Comparison of ENCODE assay signal across 1 cellular context in the genomic region with DNA sequence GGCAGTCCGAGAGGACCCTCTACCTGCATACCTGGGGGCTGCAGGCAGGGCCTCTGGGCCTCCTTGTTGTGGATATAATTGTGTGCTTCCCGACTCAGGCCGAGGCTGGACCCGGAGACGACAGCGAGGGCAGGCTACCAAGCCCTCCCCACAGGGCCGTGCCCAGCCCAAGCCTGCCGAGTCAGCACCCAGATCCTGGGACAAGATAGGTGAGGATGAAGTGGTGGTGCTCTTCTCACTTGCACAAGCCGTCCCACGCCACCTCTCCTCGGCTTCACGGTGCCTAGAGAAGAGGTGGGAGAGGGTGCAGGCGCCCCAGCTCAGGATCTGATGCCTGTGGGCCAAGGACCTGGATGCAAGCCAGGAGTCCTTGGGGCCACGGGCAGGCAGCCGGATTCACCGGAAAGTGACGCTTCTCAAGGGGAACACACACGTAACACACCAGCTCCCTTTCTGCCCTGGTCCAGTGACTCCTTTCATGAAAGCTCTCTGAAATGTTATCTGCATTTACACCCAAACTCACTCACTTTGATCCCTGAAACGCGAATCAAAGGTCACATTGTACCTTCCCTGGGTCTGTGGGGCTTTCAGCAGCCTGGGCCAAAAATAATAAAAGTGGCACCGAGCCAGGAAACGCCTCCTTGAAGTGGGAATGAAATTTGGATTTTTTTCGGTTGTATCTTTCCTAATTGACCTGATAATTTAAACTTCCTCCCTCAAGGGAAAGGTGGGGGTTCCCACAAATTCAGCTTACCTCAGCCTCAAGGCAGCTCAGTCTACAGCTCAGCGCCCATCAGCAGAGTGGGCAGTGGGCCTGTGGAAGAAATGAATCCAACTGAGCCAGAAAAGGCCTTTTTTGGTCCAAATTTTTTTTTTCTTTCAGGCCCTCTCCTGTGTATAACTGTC.
TF ChIP-seq lines count a peak whose summit lies in the region.

No MANE protein-coding gene starts in this region.

TF ChIP-seq in K562, 482 proteins besides CTCF, POLR2A, EP300 and RAD21 (continues in another document):
- TF ChIP-seq SRF (CRISPR knock-in tag; IDR thresholded peaks at IDR 0.05) (peak in 1 of 2 experiments; percentile 66; a peak in 1 of 4 replicates), ZZZ3 (IDR thresholded peaks at IDR 0.05) (no peak), PURB (CRISPR knock-in tag; IDR thresholded peaks at IDR 0.05; ENCODE audit: low read depth) (no peak), ZNF24 (IDR thresholded peaks at IDR 0.05) (no peak), TSC22D4 (tag; IDR thresholded peaks at IDR 0.05) (no peak), CEBPG (CRISPR knock-in tag; IDR thresholded peaks at IDR 0.05) (no peak), CEBPG (tag; conservative IDR thresholded peaks at IDR 0.05 in 1 of 2, IDR thresholded peaks at IDR 0.05 in 1 of 2) (no peak), ZNF75A (CRISPR knock-in tag; IDR thresholded peaks at IDR 0.05) (peak; percentile 69; the same call in 1 of the 2 replicates), COPS2 (conservative IDR thresholded peaks at IDR 0.05) (no peak), ILK (tag; IDR thresholded peaks at IDR 0.05; ENCODE audit: borderline replicate concordance, low read depth) (no peak), ZFP1 (CRISPR knock-in tag; IDR thresholded peaks at IDR 0.05) (peak; percentile 68; the same call in 1 of the 2 replicates), MIER1 (IDR thresholded peaks at IDR 0.05; ENCODE audit: low read depth) (no peak), ELF4 (CRISPR knock-in tag; IDR thresholded peaks at IDR 0.05) (no peak; the same call in none of the 2 replicates), ZFP36 (IDR thresholded peaks at IDR 0.05; ENCODE audit: low read depth, low read length, partially characterized antibody) (no peak), EP400 (IDR thresholded peaks at IDR 0.05) (no peak), PHB2 (IDR thresholded peaks at IDR 0.05; ENCODE audit: low read depth) (no peak), RFX7 (CRISPR knock-in tag; IDR thresholded peaks at IDR 0.05) (no peak), NFATC3 (IDR thresholded peaks at IDR 0.05) (no peak), FOXJ3 (CRISPR knock-in tag; IDR thresholded peaks at IDR 0.05) (no peak), GATAD2B (IDR thresholded peaks at IDR 0.05; ENCODE audit: borderline replicate concordance) (no peak), ZSCAN29 (IDR thresholded peaks at IDR 0.05) (no peak), BRF1 (IDR thresholded peaks at IDR 0.05; ENCODE audit: borderline replicate concordance, extremely low read depth, insufficient read length) (no peak), ATF1 (CRISPR knock-in tag; IDR thresholded peaks at IDR 0.05) (no peak), ATF1 (tag; IDR thresholded peaks at IDR 0.05) (no peak), CBFA2T3 (IDR thresholded peaks at IDR 0.05) (no peak), ZNF384 (IDR thresholded peaks at IDR 0.05; ENCODE audit: low read depth, low read length) (0 out of 2 replicates have a peak, but pooled peaks have one; percentile 38), CHD1 (IDR thresholded peaks at IDR 0.05; ENCODE audit: low read length) (peak; percentile 99), ZC3H4 (CRISPR knock-in tag; IDR thresholded peaks at IDR 0.05; ENCODE audit: borderline replicate concordance) (no peak)
- TF ChIP-seq, protein P1, sequence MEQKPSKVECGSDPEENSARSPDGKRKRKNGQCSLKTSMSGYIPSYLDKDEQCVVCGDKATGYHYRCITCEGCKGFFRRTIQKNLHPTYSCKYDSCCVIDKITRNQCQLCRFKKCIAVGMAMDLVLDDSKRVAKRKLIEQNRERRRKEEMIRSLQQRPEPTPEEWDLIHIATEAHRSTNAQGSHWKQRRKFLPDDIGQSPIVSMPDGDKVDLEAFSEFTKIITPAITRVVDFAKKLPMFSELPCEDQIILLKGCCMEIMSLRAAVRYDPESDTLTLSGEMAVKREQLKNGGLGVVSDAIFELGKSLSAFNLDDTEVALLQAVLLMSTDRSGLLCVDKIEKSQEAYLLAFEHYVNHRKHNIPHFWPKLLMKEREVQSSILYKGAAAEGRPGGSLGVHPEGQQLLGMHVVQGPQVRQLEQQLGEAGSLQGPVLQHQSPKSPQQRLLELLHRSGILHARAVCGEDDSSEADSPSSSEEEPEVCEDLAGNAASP (IDR thresholded peaks at IDR 0.05): no peak
- TF ChIP-seq, protein P2, sequence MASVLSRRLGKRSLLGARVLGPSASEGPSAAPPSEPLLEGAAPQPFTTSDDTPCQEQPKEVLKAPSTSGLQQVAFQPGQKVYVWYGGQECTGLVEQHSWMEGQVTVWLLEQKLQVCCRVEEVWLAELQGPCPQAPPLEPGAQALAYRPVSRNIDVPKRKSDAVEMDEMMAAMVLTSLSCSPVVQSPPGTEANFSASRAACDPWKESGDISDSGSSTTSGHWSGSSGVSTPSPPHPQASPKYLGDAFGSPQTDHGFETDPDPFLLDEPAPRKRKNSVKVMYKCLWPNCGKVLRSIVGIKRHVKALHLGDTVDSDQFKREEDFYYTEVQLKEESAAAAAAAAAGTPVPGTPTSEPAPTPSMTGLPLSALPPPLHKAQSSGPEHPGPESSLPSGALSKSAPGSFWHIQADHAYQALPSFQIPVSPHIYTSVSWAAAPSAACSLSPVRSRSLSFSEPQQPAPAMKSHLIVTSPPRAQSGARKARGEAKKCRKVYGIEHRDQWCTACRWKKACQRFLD (CRISPR knock-in tag; IDR thresholded peaks at IDR 0.05): no peak
- TF ChIP-seq, protein P3, sequence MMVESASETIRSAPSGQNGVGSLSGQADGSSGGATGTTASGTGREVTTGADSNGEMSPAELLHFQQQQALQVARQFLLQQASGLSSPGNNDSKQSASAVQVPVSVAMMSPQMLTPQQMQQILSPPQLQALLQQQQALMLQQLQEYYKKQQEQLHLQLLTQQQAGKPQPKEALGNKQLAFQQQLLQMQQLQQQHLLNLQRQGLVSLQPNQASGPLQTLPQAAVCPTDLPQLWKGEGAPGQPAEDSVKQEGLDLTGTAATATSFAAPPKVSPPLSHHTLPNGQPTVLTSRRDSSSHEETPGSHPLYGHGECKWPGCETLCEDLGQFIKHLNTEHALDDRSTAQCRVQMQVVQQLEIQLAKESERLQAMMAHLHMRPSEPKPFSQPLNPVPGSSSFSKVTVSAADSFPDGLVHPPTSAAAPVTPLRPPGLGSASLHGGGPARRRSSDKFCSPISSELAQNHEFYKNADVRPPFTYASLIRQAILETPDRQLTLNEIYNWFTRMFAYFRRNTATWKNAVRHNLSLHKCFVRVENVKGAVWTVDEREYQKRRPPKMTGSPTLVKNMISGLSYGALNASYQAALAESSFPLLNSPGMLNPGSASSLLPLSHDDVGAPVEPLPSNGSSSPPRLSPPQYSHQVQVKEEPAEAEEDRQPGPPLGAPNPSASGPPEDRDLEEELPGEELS (CRISPR knock-in tag; IDR thresholded peaks at IDR 0.05; ENCODE audit: borderline replicate concordance): no peak
- TF ChIP-seq, protein P4, sequence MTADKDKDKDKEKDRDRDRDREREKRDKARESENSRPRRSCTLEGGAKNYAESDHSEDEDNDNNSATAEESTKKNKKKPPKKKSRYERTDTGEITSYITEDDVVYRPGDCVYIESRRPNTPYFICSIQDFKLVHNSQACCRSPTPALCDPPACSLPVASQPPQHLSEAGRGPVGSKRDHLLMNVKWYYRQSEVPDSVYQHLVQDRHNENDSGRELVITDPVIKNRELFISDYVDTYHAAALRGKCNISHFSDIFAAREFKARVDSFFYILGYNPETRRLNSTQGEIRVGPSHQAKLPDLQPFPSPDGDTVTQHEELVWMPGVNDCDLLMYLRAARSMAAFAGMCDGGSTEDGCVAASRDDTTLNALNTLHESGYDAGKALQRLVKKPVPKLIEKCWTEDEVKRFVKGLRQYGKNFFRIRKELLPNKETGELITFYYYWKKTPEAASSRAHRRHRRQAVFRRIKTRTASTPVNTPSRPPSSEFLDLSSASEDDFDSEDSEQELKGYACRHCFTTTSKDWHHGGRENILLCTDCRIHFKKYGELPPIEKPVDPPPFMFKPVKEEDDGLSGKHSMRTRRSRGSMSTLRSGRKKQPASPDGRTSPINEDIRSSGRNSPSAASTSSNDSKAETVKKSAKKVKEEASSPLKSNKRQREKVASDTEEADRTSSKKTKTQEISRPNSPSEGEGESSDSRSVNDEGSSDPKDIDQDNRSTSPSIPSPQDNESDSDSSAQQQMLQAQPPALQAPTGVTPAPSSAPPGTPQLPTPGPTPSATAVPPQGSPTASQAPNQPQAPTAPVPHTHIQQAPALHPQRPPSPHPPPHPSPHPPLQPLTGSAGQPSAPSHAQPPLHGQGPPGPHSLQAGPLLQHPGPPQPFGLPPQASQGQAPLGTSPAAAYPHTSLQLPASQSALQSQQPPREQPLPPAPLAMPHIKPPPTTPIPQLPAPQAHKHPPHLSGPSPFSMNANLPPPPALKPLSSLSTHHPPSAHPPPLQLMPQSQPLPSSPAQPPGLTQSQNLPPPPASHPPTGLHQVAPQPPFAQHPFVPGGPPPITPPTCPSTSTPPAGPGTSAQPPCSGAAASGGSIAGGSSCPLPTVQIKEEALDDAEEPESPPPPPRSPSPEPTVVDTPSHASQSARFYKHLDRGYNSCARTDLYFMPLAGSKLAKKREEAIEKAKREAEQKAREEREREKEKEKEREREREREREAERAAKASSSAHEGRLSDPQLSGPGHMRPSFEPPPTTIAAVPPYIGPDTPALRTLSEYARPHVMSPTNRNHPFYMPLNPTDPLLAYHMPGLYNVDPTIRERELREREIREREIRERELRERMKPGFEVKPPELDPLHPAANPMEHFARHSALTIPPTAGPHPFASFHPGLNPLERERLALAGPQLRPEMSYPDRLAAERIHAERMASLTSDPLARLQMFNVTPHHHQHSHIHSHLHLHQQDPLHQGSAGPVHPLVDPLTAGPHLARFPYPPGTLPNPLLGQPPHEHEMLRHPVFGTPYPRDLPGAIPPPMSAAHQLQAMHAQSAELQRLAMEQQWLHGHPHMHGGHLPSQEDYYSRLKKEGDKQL (CRISPR knock-in tag; IDR thresholded peaks at IDR 0.05; ENCODE audit: borderline replicate concordance): no peak
- TF ChIP-seq, protein P5, sequence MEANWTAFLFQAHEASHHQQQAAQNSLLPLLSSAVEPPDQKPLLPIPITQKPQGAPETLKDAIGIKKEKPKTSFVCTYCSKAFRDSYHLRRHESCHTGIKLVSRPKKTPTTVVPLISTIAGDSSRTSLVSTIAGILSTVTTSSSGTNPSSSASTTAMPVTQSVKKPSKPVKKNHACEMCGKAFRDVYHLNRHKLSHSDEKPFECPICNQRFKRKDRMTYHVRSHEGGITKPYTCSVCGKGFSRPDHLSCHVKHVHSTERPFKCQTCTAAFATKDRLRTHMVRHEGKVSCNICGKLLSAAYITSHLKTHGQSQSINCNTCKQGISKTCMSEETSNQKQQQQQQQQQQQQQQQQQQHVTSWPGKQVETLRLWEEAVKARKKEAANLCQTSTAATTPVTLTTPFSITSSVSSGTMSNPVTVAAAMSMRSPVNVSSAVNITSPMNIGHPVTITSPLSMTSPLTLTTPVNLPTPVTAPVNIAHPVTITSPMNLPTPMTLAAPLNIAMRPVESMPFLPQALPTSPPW (CRISPR knock-in tag; IDR thresholded peaks at IDR 0.05): no peak
